In genomic region chr7:98241674-98242241, GRCh38 we compare ENCODE assay signal across 22 cellular contexts. TPM values are rescaled to one million over a fixed set of nuclear protein-coding genes. Genes with fewer than 3 reads are reported as not detected.
DNase-seq lines count a peak whose midpoint lies in the region; ATAC-seq, FAIRE-seq and TF ChIP-seq lines count a peak whose summit lies in the region.
"Had no signal": no experiment of that assay in that cellular context is flagged by ENCODE, and none has a peak within 500 bp of the region (broad histone marks: within the 10 kb centered on the region; RNA-seq: fewer than 3 reads in every experiment).

No MANE protein-coding gene starts in this region.

- no peaks in the 10 kb centered on the region for H3K9me3 Mint-ChIP-seq in activated CD8-positive, alpha-beta T cell treated with anti-CD3 and anti-CD28 coated beads, Interleukin-2, amount 10 ng/mL, durations not matched to agents 7 days and 5 days (ENCODE audit: insufficient read depth)
- H3K9me3 Mint-ChIP-seq in activated CD8-positive, alpha-beta T cell treated with anti-CD3 and anti-CD28 coated beads for 36 hours, result no peaks in the 10 kb centered on the region
- H3K9me3 Mint-ChIP-seq in type B pancreatic cell (no peaks in the 10 kb centered on the region), MCF 10A (ENCODE audit: unreplicated experiment) (no peaks in the 10 kb centered on the region)

- H3K9me3 ChIP-seq in GM12878 (replicated peaks; ENCODE audit: control insufficient read depth, insufficient read depth, low read length), result no peaks in the 10 kb centered on the region
- H3K9me3 ChIP-seq: ascending aorta, MG63, SJSA1 had no signal

- H2AFZ ChIP-seq in GM12878 (ENCODE audit: control insufficient read depth, low read depth, low read length), result no peak overlapping the region

- CTCF ChIA-PET in activated CD8-positive, alpha-beta T cell treated with anti-CD3 and anti-CD28 coated beads, Interleukin-2, amount 10 ng/mL, durations not matched to agents 7 days and 5 days (lab: Charles Lee), result no interaction called here
- CTCF ChIA-PET in activated CD8-positive, alpha-beta T cell treated with anti-CD3 and anti-CD28 coated beads for 36 hours (lab: Charles Lee), result interaction anchor here (1.1 kb wide), 1 partner anchor 9 kb away, joined by 3 read pairs; no protein-coding TSS in a partner anchor
- CTCF ChIA-PET in GM12878 (lab: Yijun Ruan, JAX), result interaction anchor here (0.6 to 1.4 kb wide), 4 partner anchors 9 to 220 kb away, joined by 3 to 6 read pairs (median 3); partner anchors contain the start of gene LMTK2
- CTCF ChIA-PET in MCF 10A (lab: Yijun Ruan, JAX), result interaction anchor here (0.7 to 1.1 kb wide), 3 partner anchors 8 to 724 kb away, joined by 3 to 6 read pairs (median 3); no protein-coding TSS in a partner anchor

- RAD21 ChIA-PET in GM12878 (lab: Charles Lee; ENCODE audit: unreplicated experiment), result interaction anchor here (0.7 kb wide), 1 partner anchor 39 kb away, joined by 3 read pairs; no protein-coding TSS in a partner anchor

- H3K4me1 ChIP-seq in GM12878 (ENCODE audit: control insufficient read depth, insufficient read depth, low read length), result no peaks in the 10 kb centered on the region
- H3K4me1 ChIP-seq: ascending aorta had no signal

- in situ Hi-C loops in GM12878 (cut with MboI), result loop anchor here (5.0 kb wide), 1 partner anchor 219 kb away; no protein-coding TSS in a partner anchor

- no peak for DNase-seq in activated CD8-positive, alpha-beta T cell treated with anti-CD3 and anti-CD28 coated beads, Interleukin-2, amount 10 ng/mL, durations not matched to agents 7 days and 5 days
- no peak for DNase-seq in activated CD8-positive, alpha-beta T cell treated with anti-CD3 and anti-CD28 coated beads for 36 hours
- no peak for DNase-seq in GM12878 (ENCODE audit: low read depth, low spot score)
- no peak for DNase-seq in type B pancreatic cell (ENCODE audit: extremely low spot score, unreplicated experiment)
- no peak for DNase-seq in SHP77 treated with DMSO at 0.1 percent for 48 hours (lab: John Stamatoyannopoulos, UW)
- DNase-seq in MCF 10A (ENCODE audit: unreplicated experiment), result no peak
- no peak for DNase-seq in COLO829 (ENCODE audit: low spot score)
- DNase-seq: activated CD4-positive, CD25-positive, alpha-beta regulatory T cell; activated naive CD4-positive, alpha-beta T cell treated with anti-CD3 and anti-CD28 coated beads, Interleukin-2, amount 50 U/mL, for 16 hours; DMS 273 treated with DMSO at 0.1 percent for 48 hours; MG63; NCI-H1694 treated with DMSO at 0.1 percent for 48 hours; occipital lobe had no signal

- intact Hi-C loops in activated CD8-positive, alpha-beta T cell treated with anti-CD3 and anti-CD28 coated beads for 36 hours (cut with micrococcal nuclease), result no loop called here
- intact Hi-C loops in GM12878 (cut with micrococcal nuclease; ENCODE audit: unreplicated experiment), result loop anchor here (1.0 to 2.0 kb wide), 2 partner anchors 73 to 220 kb away; no protein-coding TSS in a partner anchor
- intact Hi-C loops in MCF 10A (cut with micrococcal nuclease), result loop anchor here (1.0 kb wide), 1 partner anchor 220 kb away; no protein-coding TSS in a partner anchor

- no peaks in the 10 kb centered on the region for H3K79me2 ChIP-seq in GM12878 (ENCODE audit: control insufficient read depth, insufficient read depth, low read length)

- no peak overlapping the region for H3K27ac ChIP-seq in GM12878 (ENCODE audit: control insufficient read depth, insufficient read depth)
- H3K27ac ChIP-seq: ascending aorta, SJSA1 had no signal

- no peaks in the 10 kb centered on the region for H4K20me1 ChIP-seq in GM12878 (ENCODE audit: control insufficient read depth, insufficient read depth)

- H3K27ac Mint-ChIP-seq in activated CD8-positive, alpha-beta T cell treated with anti-CD3 and anti-CD28 coated beads, Interleukin-2, amount 10 ng/mL, durations not matched to agents 7 days and 5 days, result no peak overlapping the region
- no peak overlapping the region for H3K27ac Mint-ChIP-seq in activated CD8-positive, alpha-beta T cell treated with anti-CD3 and anti-CD28 coated beads for 36 hours
- no peak overlapping the region for H3K27ac Mint-ChIP-seq in type B pancreatic cell
- H3K27ac Mint-ChIP-seq in MCF 10A (ENCODE audit: low read depth, unreplicated experiment), result no peak overlapping the region

- no peak for TF ChIP-seq CTCF in activated CD8-positive, alpha-beta T cell treated with anti-CD3 and anti-CD28 coated beads for 36 hours (IDR thresholded peaks at IDR 0.05)
- no peak for TF ChIP-seq CTCF in GM12878 (IDR thresholded peaks at IDR 0.05 in 2 of 3, conservative IDR thresholded peaks at IDR 0.05 in 1 of 3; ENCODE audit: control insufficient read depth in 2 of 3, extremely low read depth in 1 of 3, insufficient read depth in 1 of 3, low read depth in 3 of 3, low read length in 3 of 3)
- peak; percentile 4 for TF ChIP-seq CTCF in type B pancreatic cell (conservative IDR thresholded peaks at IDR 0.05)
- TF ChIP-seq CTCF in MCF 10A (IDR thresholded peaks at IDR 0.05; ENCODE audit: unreplicated experiment), result no peak

- SMC1A ChIA-PET in GM12878 (lab: Charles Lee; ENCODE audit: uncharacterized antibody, unreplicated experiment), result interaction anchor here (0.8 kb wide), 1 partner anchor 131 kb away, joined by 3 read pairs; no protein-coding TSS in a partner anchor

- no peaks in the 10 kb centered on the region for H3K36me3 ChIP-seq in GM12878 (ENCODE audit: control insufficient read depth in 2 of 2, insufficient read depth in 2 of 2, low read length in 1 of 2)
- H3K36me3 ChIP-seq: MG63 had no signal

- no peak for TF ChIP-seq POLR2A in GM12878 (IDR thresholded peaks at IDR 0.05; ENCODE audit: low read depth, low read length)

- H3K27me3 Mint-ChIP-seq in activated CD8-positive, alpha-beta T cell treated with anti-CD3 and anti-CD28 coated beads, Interleukin-2, amount 10 ng/mL, durations not matched to agents 7 days and 5 days (ENCODE audit: low read depth), result no peaks in the 10 kb centered on the region
- no peaks in the 10 kb centered on the region for H3K27me3 Mint-ChIP-seq in activated CD8-positive, alpha-beta T cell treated with anti-CD3 and anti-CD28 coated beads for 36 hours
- no peaks in the 10 kb centered on the region for H3K27me3 Mint-ChIP-seq in type B pancreatic cell
- H3K27me3 Mint-ChIP-seq in MCF 10A (ENCODE audit: insufficient read depth, unreplicated experiment), result no peaks in the 10 kb centered on the region

- H3K4me3 Mint-ChIP-seq in activated CD8-positive, alpha-beta T cell treated with anti-CD3 and anti-CD28 coated beads, Interleukin-2, amount 10 ng/mL, durations not matched to agents 7 days and 5 days, result no peak overlapping the region
- H3K4me3 Mint-ChIP-seq in activated CD8-positive, alpha-beta T cell treated with anti-CD3 and anti-CD28 coated beads for 36 hours, result no peak overlapping the region
- H3K4me3 Mint-ChIP-seq in type B pancreatic cell (no peak overlapping the region), MCF 10A (ENCODE audit: unreplicated experiment) (no peak overlapping the region)

- no peak for FAIRE-seq in GM12878 (lab: Jason Lieb, UNC)
- FAIRE-seq: frontal cortex had no signal

- peaks cover 12% of the 10 kb centered on the region for H3K36me3 Mint-ChIP-seq in activated CD8-positive, alpha-beta T cell treated with anti-CD3 and anti-CD28 coated beads, Interleukin-2, amount 10 ng/mL, durations not matched to agents 7 days and 5 days (ENCODE audit: low read depth)
- H3K36me3 Mint-ChIP-seq in activated CD8-positive, alpha-beta T cell treated with anti-CD3 and anti-CD28 coated beads for 36 hours (ENCODE audit: low read depth), result peaks cover 11% of the 10 kb centered on the region
- peaks cover 4% of the 10 kb centered on the region for H3K36me3 Mint-ChIP-seq in type B pancreatic cell
- peaks cover 12% of the 10 kb centered on the region for H3K36me3 Mint-ChIP-seq in MCF 10A (ENCODE audit: insufficient read depth, unreplicated experiment)

- peaks cover 3% of the 10 kb centered on the region for H3K4me1 Mint-ChIP-seq in activated CD8-positive, alpha-beta T cell treated with anti-CD3 and anti-CD28 coated beads, Interleukin-2, amount 10 ng/mL, durations not matched to agents 7 days and 5 days (ENCODE audit: low read depth)
- no peaks in the 10 kb centered on the region for H3K4me1 Mint-ChIP-seq in activated CD8-positive, alpha-beta T cell treated with anti-CD3 and anti-CD28 coated beads for 36 hours (ENCODE audit: low read depth)
- H3K4me1 Mint-ChIP-seq in type B pancreatic cell (ENCODE audit: unreplicated experiment), result no peaks in the 10 kb centered on the region
- H3K4me1 Mint-ChIP-seq in MCF 10A (ENCODE audit: insufficient read depth, unreplicated experiment), result no peaks in the 10 kb centered on the region

- no peaks in the 10 kb centered on the region for H3K27me3 ChIP-seq in GM12878 (replicated peaks in 1 of 2; ENCODE audit: control insufficient read depth in 2 of 2, insufficient read depth in 2 of 2, low read length in 1 of 2)
- H3K27me3 ChIP-seq: ascending aorta, MG63, SJSA1 had no signal

- no peak for TF ChIP-seq RAD21 in GM12878 (IDR thresholded peaks at IDR 0.05; ENCODE audit: insufficient read depth, low read depth, low read length)

- H3K9ac ChIP-seq in GM12878 (ENCODE audit: control insufficient read depth, insufficient read depth, low read length), result no peak overlapping the region

- peak; percentile 27 for ATAC-seq in activated CD8-positive, alpha-beta T cell treated with anti-CD3 and anti-CD28 coated beads, Interleukin-2, amount 10 ng/mL, durations not matched to agents 7 days and 5 days
- no peak for ATAC-seq in activated CD8-positive, alpha-beta T cell treated with anti-CD3 and anti-CD28 coated beads for 36 hours
- peak; percentile 20 for ATAC-seq in HG02981 (IDR thresholded peaks at IDR 0.05; ENCODE audit: unreplicated experiment)
- ATAC-seq in GM12878, result peak; percentile 50

- no peak overlapping the region for H3K4me2 ChIP-seq in GM12878 (ENCODE audit: control insufficient read depth, insufficient read depth)

- no peak for TF ChIP-seq EP300 in GM12878 (IDR thresholded peaks at IDR 0.05; ENCODE audit: borderline replicate concordance in 1 of 2, control insufficient read depth in 1 of 2, low read depth in 2 of 2, low read length in 2 of 2)

- 73% methylated on average over 16 of the region's 16 CpGs for WGBS in GM12878 (ENCODE audit: insufficient coverage, insufficient replicate concordance, low lambda C conversion rate, missing lambda C conversion rate)

- POLR2A ChIA-PET in activated CD8-positive, alpha-beta T cell treated with anti-CD3 and anti-CD28 coated beads, Interleukin-2, amount 10 ng/mL, durations not matched to agents 7 days and 5 days (lab: Charles Lee), result no interaction called here
- POLR2A ChIA-PET in activated CD8-positive, alpha-beta T cell treated with anti-CD3 and anti-CD28 coated beads for 36 hours (lab: Charles Lee), result no interaction called here
- POLR2A ChIA-PET in GM12878 (lab: Charles Lee) (no interaction called here), MCF 10A (lab: Yijun Ruan, JAX) (no interaction called here)

- no TSS peak for BruUV-seq in GM12878 (replicated peaks; lab: Mats Ljungman, UMichigan)
- no TSS peak for BruUV-seq in MCF 10A (replicated peaks; lab: Mats Ljungman, UMichigan)

- no peak overlapping the region for H3K4me3 ChIP-seq in GM12878
- H3K4me3 ChIP-seq: ascending aorta, lung, MG63, SJSA1 had no signal

RNA-seq across cellular contexts. Expression of gene TECPR1, which starts 10.3 kb away (rescaled TPM):
- 10 to 100 TPM; 49.3 to 55.9 TPM for total RNA-seq in activated CD8-positive, alpha-beta T cell treated with anti-CD3 and anti-CD28 coated beads, Interleukin-2, amount 10 ng/mL, durations not matched to agents 7 days and 5 days
- 10 to 100 TPM; 25.6 to 25.7 TPM for total RNA-seq in activated CD8-positive, alpha-beta T cell treated with anti-CD3 and anti-CD28 coated beads for 36 hours
- total RNA-seq in GM12878 (2013; cell fraction: nucleolus; rRNA removed), result 40.3 and 47.5 TPM in 2 replicates
- total RNA-seq in GM12878 (2014; rRNA removed) (8.5 and 11.0 TPM in 2 replicates), GM12878 (2014; rRNA removed; fragmentation: Illumina TruSeq; extraction: Trizol) (3.2 and 5.5 TPM in 2 replicates), GM12878 (2021) (15.2 and 16.8 TPM in 2 replicates), type B pancreatic cell (ENCODE audit: low replicate concordance) (32.4 and 39.9 TPM in 2 replicates), MCF 10A (2022) (15.4 and 21.1 TPM in 2 replicates)
- 2.8 TPM for polyA plus RNA-seq in GM12878 (2011; ENCODE audit: low read depth)
- polyA plus RNA-seq in GM12878 (2011; rRNA removed) (1.5 and 2.5 TPM in 2 replicates), GM12878 (2014; fragmentation: Illumina TruSeq; extraction: Trizol) (2.1 and 3.2 TPM in 2 replicates), GM12878 (2014; fragmentation: Nextera tagmentation; extraction: Ambion mirVana) (under 1 TPM; 0.26 to 0.51 TPM), GM12878 (2014; rRNA removed) (8.8 and 9.1 TPM in 2 replicates), GM12878 (2016; fragmentation: Nextera tagmentation; extraction: Ambion mirVana) (1 to 10 TPM; 5.2 to 7.4 TPM)
- polyA plus RNA-seq in GM12878 (2011; cell fraction: cytosol; rRNA removed), result 2.5 and 2.9 TPM in 2 replicates
- polyA plus RNA-seq in GM12878 (2011; cell fraction: nucleus; rRNA removed), result 9.1 and 24.7 TPM in 2 replicates
- polyA plus RNA-seq in GM12878 (2012), result 6.6 and 6.7 TPM in 2 replicates
- 2.6 and 6.6 TPM in 2 replicates for polyA minus RNA-seq in GM12878 (2011; rRNA and poly(A)+ RNA removed)
- polyA minus RNA-seq in GM12878 (2011; cell fraction: cytosol; rRNA and poly(A)+ RNA removed), result 1.6 and 7.4 TPM in 2 replicates
- 7.5 and 9.1 TPM in 2 replicates for polyA minus RNA-seq in GM12878 (2011; cell fraction: nucleus; rRNA and poly(A)+ RNA removed)

RNA-seq across cellular contexts. Expression of gene BHLHA15, which starts 30.5 kb away (rescaled TPM):
- total RNA-seq in activated CD8-positive, alpha-beta T cell treated with anti-CD3 and anti-CD28 coated beads, Interleukin-2, amount 10 ng/mL, durations not matched to agents 7 days and 5 days, result not detected
- total RNA-seq in activated CD8-positive, alpha-beta T cell treated with anti-CD3 and anti-CD28 coated beads for 36 hours, result under 1 TPM in 1 of 2 experiments, not detected in 1; 0.94 TPM
- total RNA-seq in GM12878 (2013; cell fraction: nucleolus; rRNA removed), result not detected in 2 replicates
- total RNA-seq in GM12878 (2014; rRNA removed), result 4.2 and 5.3 TPM in 2 replicates
- total RNA-seq in GM12878 (2014; rRNA removed; fragmentation: Illumina TruSeq; extraction: Trizol), result 0.37 and 0.54 TPM in 2 replicates
- total RNA-seq in GM12878 (2021), result 2.4 and 3.0 TPM in 2 replicates
- 2.1 TPM for polyA plus RNA-seq in GM12878 (2011; ENCODE audit: low read depth)
- not detected in 2 replicates for polyA plus RNA-seq in GM12878 (2011; rRNA removed)
- polyA plus RNA-seq in GM12878 (2011; cell fraction: cytosol; rRNA removed), result not detected in 2 replicates
- polyA plus RNA-seq in GM12878 (2011; cell fraction: nucleus; rRNA removed), result not detected in 2 replicates
- polyA plus RNA-seq in GM12878 (2012), result 4.3 and 6.3 TPM in 2 replicates
- polyA plus RNA-seq in GM12878 (2014; fragmentation: Illumina TruSeq; extraction: Trizol), result not detected in 2 replicates
- not detected for polyA plus RNA-seq in GM12878 (2014; fragmentation: Nextera tagmentation; extraction: Ambion mirVana)
- 1.9 and 4.9 TPM in 2 replicates for polyA plus RNA-seq in GM12878 (2014; rRNA removed)
- 1 to 10 TPM; 2.0 to 2.9 TPM for polyA plus RNA-seq in GM12878 (2016; fragmentation: Nextera tagmentation; extraction: Ambion mirVana)
- polyA minus RNA-seq in GM12878 (2011; rRNA and poly(A)+ RNA removed), result not detected in 2 replicates
- polyA minus RNA-seq in GM12878 (2011; cell fraction: cytosol; rRNA and poly(A)+ RNA removed), result not detected in 2 replicates
- polyA minus RNA-seq in GM12878 (2011; cell fraction: nucleus; rRNA and poly(A)+ RNA removed), result not detected in 2 replicates
- 0.46 and 0.57 TPM in 2 replicates for total RNA-seq in type B pancreatic cell (ENCODE audit: low replicate concordance)
- total RNA-seq in MCF 10A (2022), result 3.2 and 6.0 TPM in 2 replicates
- total RNA-seq: A172, ascending aorta, G401, SJSA1, subcutaneous adipose tissue had no signal
- polyA plus RNA-seq: BJ had no signal

RNA-seq across cellular contexts. Expression of gene BRI3, which starts 39.7 kb away (rescaled TPM):
- total RNA-seq in activated CD8-positive, alpha-beta T cell treated with anti-CD3 and anti-CD28 coated beads, Interleukin-2, amount 10 ng/mL, durations not matched to agents 7 days and 5 days, result 10 to 100 TPM; 35.0 to 35.5 TPM
- total RNA-seq in activated CD8-positive, alpha-beta T cell treated with anti-CD3 and anti-CD28 coated beads for 36 hours, result 10 to 100 TPM; 44.9 to 47.6 TPM
- 14.2 and 15.0 TPM in 2 replicates for total RNA-seq in GM12878 (2013; cell fraction: nucleolus; rRNA removed)
- total RNA-seq in GM12878 (2014; rRNA removed), result 22.6 and 23.2 TPM in 2 replicates
- 17.7 and 21.0 TPM in 2 replicates for total RNA-seq in GM12878 (2014; rRNA removed; fragmentation: Illumina TruSeq; extraction: Trizol)
- 50.9 and 56.3 TPM in 2 replicates for total RNA-seq in GM12878 (2021)
- polyA plus RNA-seq in GM12878 (2011; ENCODE audit: low read depth), result 26.9 TPM
- polyA plus RNA-seq in GM12878 (2011; rRNA removed), result 28.3 and 39.9 TPM in 2 replicates
- polyA plus RNA-seq in GM12878 (2011; cell fraction: cytosol; rRNA removed), result 40.9 and 48.1 TPM in 2 replicates
- 26.4 and 31.1 TPM in 2 replicates for polyA plus RNA-seq in GM12878 (2011; cell fraction: nucleus; rRNA removed)
- polyA plus RNA-seq in GM12878 (2012), result 47.7 and 73.7 TPM in 2 replicates
- 9.9 and 15.9 TPM in 2 replicates for polyA plus RNA-seq in GM12878 (2014; fragmentation: Illumina TruSeq; extraction: Trizol)
- 10 to 100 TPM in 1 of 2 experiments, 1 to 10 TPM in 1; 4.5 to 22.1 TPM for polyA plus RNA-seq in GM12878 (2014; fragmentation: Nextera tagmentation; extraction: Ambion mirVana)
- 38.4 and 38.5 TPM in 2 replicates for polyA plus RNA-seq in GM12878 (2014; rRNA removed)
- polyA plus RNA-seq in GM12878 (2016; fragmentation: Nextera tagmentation; extraction: Ambion mirVana), result 10 to 100 TPM in 1 of 2 experiments, 1 to 10 TPM in 1; 6.4 to 12.9 TPM
- polyA minus RNA-seq in GM12878 (2011; rRNA and poly(A)+ RNA removed), result 18.6 and 27.7 TPM in 2 replicates
- polyA minus RNA-seq in GM12878 (2011; cell fraction: cytosol; rRNA and poly(A)+ RNA removed), result 18.7 and 23.3 TPM in 2 replicates
- 13.7 and 24.1 TPM in 2 replicates for polyA minus RNA-seq in GM12878 (2011; cell fraction: nucleus; rRNA and poly(A)+ RNA removed)
- 151 and 190 TPM in 2 replicates for total RNA-seq in type B pancreatic cell (ENCODE audit: low replicate concordance)
- total RNA-seq in MCF 10A (2022), result 154 and 246 TPM in 2 replicates
